9 cellular contexts compared by ENCODE assay signal in genomic region chr4:77697860-77698599, GRCh38.
DNase-seq lines count a peak whose midpoint lies in the region; ATAC-seq and TF ChIP-seq lines count a peak whose summit lies in the region.
"Had no signal": no experiment of that assay in that cellular context is flagged by ENCODE, and none has a peak within 500 bp of the region (broad histone marks: within the 10 kb centered on the region; RNA-seq: fewer than 3 reads in every experiment).

No MANE protein-coding gene starts in this region.

- DNase-seq in DMS53 treated with DMSO at 0.1 percent for 48 hours (lab: John Stamatoyannopoulos, UW; ENCODE audit: unreplicated experiment) (peak; percentile 84), WERI-Rb-1 (peak; percentile 19), hepatic stellate cell (ENCODE audit: low spot score) (peak; percentile 32), stomach (peak; percentile 56)

- TF ChIP-seq CTCF in KMS-11 (conservative IDR thresholded peaks at IDR 0.05; ENCODE audit: low read depth, low read length) (peak; percentile 24; the same call in 1 of the 2 replicates), WERI-Rb-1 (IDR thresholded peaks at IDR 0.05; ENCODE audit: low read depth, low read length) (peak; percentile 43; the same call in 1 of the 2 replicates), stomach (IDR thresholded peaks at IDR 0.05) (peak in 3 of 7 experiments; percentile 38 to 65 (median 39))

- no peaks in the 10 kb centered on the region for H3K4me1 ChIP-seq in KMS-11 (ENCODE audit: low read depth, poor library complexity, severe bottlenecking)
- H3K4me1 ChIP-seq in stomach, result peaks cover 0 to 11% (median 6%) of the 10 kb centered on the region in 4 donors

- no peaks in the 10 kb centered on the region for H4K20me1 ChIP-seq in KMS-11 (ENCODE audit: insufficient read depth)

- no peaks in the 10 kb centered on the region for H3K79me2 ChIP-seq in KMS-11 (ENCODE audit: insufficient read depth, low read depth)

- no peak overlapping the region for H3K27ac ChIP-seq in KMS-11
- H3K27ac ChIP-seq in WERI-Rb-1, result no peak overlapping the region
- peak overlapping the region; percentile 7 to 70 (median 44) for H3K27ac ChIP-seq in stomach

- H3K9me3 ChIP-seq in WERI-Rb-1 (ENCODE audit: severe bottlenecking) (no peaks in the 10 kb centered on the region), stomach (no peaks in the 10 kb centered on the region)

- TF ChIP-seq POLR2A in stomach (IDR thresholded peaks at IDR 0.05), result no peak

- H3K36me3 ChIP-seq in KMS-11 (ENCODE audit: insufficient read depth) (no peaks in the 10 kb centered on the region), WERI-Rb-1 (no peaks in the 10 kb centered on the region), stomach (no peaks in the 10 kb centered on the region)

- H3K27me3 ChIP-seq in KMS-11 (ENCODE audit: insufficient read depth, low read depth) (no peaks in the 10 kb centered on the region), WERI-Rb-1 (ENCODE audit: insufficient read depth, low read depth, severe bottlenecking) (no peaks in the 10 kb centered on the region), stomach (no peaks in the 10 kb centered on the region)

- no peak overlapping the region for H2AFZ ChIP-seq in KMS-11 (ENCODE audit: low read depth)

- no peak for TF ChIP-seq EP300 in stomach (IDR thresholded peaks at IDR 0.05)

- intact Hi-C loops in stomach (cut with DNase I; ENCODE audit: low total_unique reads), result no loop called here

- H3K4me2 ChIP-seq in KMS-11, result no peak overlapping the region

- no peak overlapping the region for H3K4me3 ChIP-seq in KMS-11 (IDR thresholded peaks at IDR 0.05; ENCODE audit: insufficient read depth, low read depth, low read length)
- H3K4me3 ChIP-seq in WERI-Rb-1 (ENCODE audit: low read depth, low read length), result no peak overlapping the region
- no peak overlapping the region for H3K4me3 ChIP-seq in stomach
- H3K4me3 ChIP-seq: skin epidermis had no signal

- no peak overlapping the region for H3K9ac ChIP-seq in KMS-11

- 33 to 47% (median 37%) methylated on average over 10 of the region's 10 CpGs for WGBS in stomach, 5 donors

- ATAC-seq in HG03045 (IDR thresholded peaks at IDR 0.05; ENCODE audit: unreplicated experiment) (no peak), HG02840 (IDR thresholded peaks at IDR 0.05; ENCODE audit: low FRiP score, unreplicated experiment) (no peak), GM21381 (IDR thresholded peaks at IDR 0.05; ENCODE audit: unreplicated experiment) (no peak)

Comparison
In these comparisons a context has a peak if more than half of its experiments do, and no peak if none do; other contexts are left out.
1. DNase-seq: peak in every context shown above with its lines; median percentile 84 in DMS53 treated with DMSO at 0.1 percent for 48 hours; 56 in stomach; 32 in hepatic stellate cell; 19 in WERI-Rb-1.
2. H3K27ac ChIP-seq: peak in stomach (5 of 5); none in KMS-11 (single experiment) and WERI-Rb-1 (single experiment).